Comparison of ENCODE assay signal across 8 cellular contexts in genomic region chr11:64247729-64248531, GRCh38. TPM values are rescaled to one million over a fixed set of nuclear protein-coding genes. Genes with fewer than 3 reads are reported as not detected.
DNase-seq lines count a peak whose midpoint lies in the region; ATAC-seq and TF ChIP-seq lines count a peak whose summit lies in the region.

No MANE protein-coding gene starts in this region.

- H3K4me3 ChIP-seq in HFF-Myc (replicated peaks; ENCODE audit: low read depth, low read length) (peak overlapping the region; percentile 62), WERI-Rb-1 (ENCODE audit: low read depth, low read length) (peak overlapping the region; percentile 84), heart right ventricle (peak overlapping the region; percentile 44 to 90 (median 68)), gastrocnemius medialis (peak overlapping the region; percentile 71 to 98 (median 88))

- in situ Hi-C loops in gastrocnemius medialis (cut with MboI; ENCODE audit: low sequenced_read_pairs in 4 of 4) = no loop called here
- in situ Hi-C loops in KBM-7 (cut with MboI; ENCODE audit: low pct_unique_long_range_greater_than_20kb, low sequenced_read_pairs) = no loop called here

- WGBS in heart right ventricle, 2 donors = 36 to 42% methylated on average over 31 of the region's 31 CpGs

- peaks cover 9 to 57% (median 47%) of the 10 kb centered on the region in 9 donors for H3K4me1 ChIP-seq in heart right ventricle
- H3K4me1 ChIP-seq in gastrocnemius medialis = peaks cover 37 to 47% of the 10 kb centered on the region in 2 donors

- DNase-seq in HFF-Myc (ENCODE audit: extremely low read depth, low read depth) = no peak
- DNase-seq in WERI-Rb-1 = peak; percentile 39
- peak in 1 of 2 donors; percentile 10 for DNase-seq in heart right ventricle
- DNase-seq in gastrocnemius medialis = no peak
- DNase-seq in KBM-7 = no peak
- no peak for DNase-seq in NCI-H2029 (lab: John Stamatoyannopoulos, UW)

- intact Hi-C loops in heart right ventricle (cut with DNase I) = loop anchor here in 2 of 10 donors (2.0 to 5.0 kb wide), 2 partner anchors 54 to 57 kb away; partner anchors contain the start of genes CATSPERZ (in 1 of the 2) and ESRRA (in 1 of the 2)
- intact Hi-C loops in gastrocnemius medialis (cut with DNase I; ENCODE audit: low total_unique reads) = loop anchor here (1.0 to 10.0 kb wide), 2 partner anchors 22 to 627 kb away; partner anchors contain the start of gene EHD1

- no peaks in the 10 kb centered on the region for H3K9me3 ChIP-seq in WERI-Rb-1 (ENCODE audit: severe bottlenecking)
- no peaks in the 10 kb centered on the region for H3K9me3 ChIP-seq in heart right ventricle
- no peaks in the 10 kb centered on the region for H3K9me3 ChIP-seq in gastrocnemius medialis

- peaks cover 28% of the 10 kb centered on the region for H3K36me3 ChIP-seq in WERI-Rb-1
- H3K36me3 ChIP-seq in heart right ventricle = peaks cover 0 to 19% (median 0%) of the 10 kb centered on the region in 9 donors
- peaks cover 0 to 9% of the 10 kb centered on the region in 2 donors for H3K36me3 ChIP-seq in gastrocnemius medialis

- ATAC-seq in heart right ventricle = peak in 3 of 8 donors; percentile 0 to 2 (median 2)
- no peak for ATAC-seq in gastrocnemius medialis
- no peak for ATAC-seq in GM19328 (IDR thresholded peaks at IDR 0.05; ENCODE audit: unreplicated experiment)
- ATAC-seq in HG03342 (IDR thresholded peaks at IDR 0.05; ENCODE audit: unreplicated experiment) = no peak

- TF ChIP-seq CTCF in HFF-Myc (IDR thresholded peaks at IDR 0.05; ENCODE audit: low read depth, low read length, missing control alignments) = no peak
- no peak for TF ChIP-seq CTCF in WERI-Rb-1 (IDR thresholded peaks at IDR 0.05; ENCODE audit: low read depth, low read length)
- no peak for TF ChIP-seq CTCF in heart right ventricle (IDR thresholded peaks at IDR 0.05)
- TF ChIP-seq CTCF in gastrocnemius medialis (IDR thresholded peaks at IDR 0.05 in 4 of 5, conservative IDR thresholded peaks at IDR 0.05 in 1 of 5) = no peak

- H3K27me3 ChIP-seq in WERI-Rb-1 (ENCODE audit: insufficient read depth, low read depth, severe bottlenecking) = no peaks in the 10 kb centered on the region
- H3K27me3 ChIP-seq in heart right ventricle = no peaks in the 10 kb centered on the region
- H3K27me3 ChIP-seq in gastrocnemius medialis = no peaks in the 10 kb centered on the region

- H3K27ac ChIP-seq in WERI-Rb-1 (peak overlapping the region; percentile 81), heart right ventricle (peak overlapping the region; percentile 14 to 96 (median 92)), gastrocnemius medialis (peak overlapping the region; percentile 87 to 99 (median 92))

- no peak for TF ChIP-seq POLR2A in gastrocnemius medialis (IDR thresholded peaks at IDR 0.05)

RNA-seq across cellular contexts. Expression of gene PPP1R14B, which starts 1.2 kb away (rescaled TPM):
- total RNA-seq in heart right ventricle (100 to 1,000 TPM in 4 of 10 donors, 10 to 100 TPM in 6; 52.4 to 194 (median 77.2) TPM), gastrocnemius medialis (100 to 1,000 TPM; 144 to 444 (median 237) TPM)
- 100 to 1,000 TPM; 229 to 331 TPM for polyA plus RNA-seq in heart right ventricle

RNA-seq across cellular contexts. Expression of gene PLCB3, which starts 3.4 kb away (rescaled TPM):
- total RNA-seq in heart right ventricle = 10 to 100 TPM in 3 of 10 donors, 1 to 10 TPM in 7; 5.8 to 13.3 (median 8.7) TPM
- 10 to 100 TPM in 1 of 2 donors, 1 to 10 TPM in 1; 9.5 to 13.1 TPM for polyA plus RNA-seq in heart right ventricle
- 1 to 10 TPM; 4.7 to 9.7 (median 6.2) TPM for total RNA-seq in gastrocnemius medialis

RNA-seq across cellular contexts. Expression of gene FKBP2, which starts 7.0 kb away (rescaled TPM):
- total RNA-seq in heart right ventricle (10 to 100 TPM; 40.2 to 82.0 (median 45.9) TPM), gastrocnemius medialis (10 to 100 TPM; 20.2 to 54.7 (median 27.6) TPM)
- polyA plus RNA-seq in heart right ventricle = 100 to 1,000 TPM; 376 to 404 TPM

RNA-seq across cellular contexts. Expression of gene VEGFB, which starts 13.5 kb away (rescaled TPM):
- total RNA-seq in heart right ventricle = 100 to 1,000 TPM; 245 to 353 (median 277) TPM
- polyA plus RNA-seq in heart right ventricle = 100 to 1,000 TPM; 158 to 291 TPM
- total RNA-seq in gastrocnemius medialis = 10 to 100 TPM; 33.6 to 87.5 (median 58.2) TPM

RNA-seq across cellular contexts. Expression of gene DNAJC4, which starts 17.6 kb away (rescaled TPM):
- total RNA-seq in heart right ventricle = 10 to 100 TPM; 46.6 to 64.7 (median 52.0) TPM
- 100 to 1,000 TPM in 1 of 2 donors, 10 to 100 TPM in 1; 48.0 to 173 TPM for polyA plus RNA-seq in heart right ventricle
- 10 to 100 TPM; 13.8 to 30.0 (median 18.9) TPM for total RNA-seq in gastrocnemius medialis
